Comparison of ENCODE assay signal across 8 cellular contexts in genomic region chr16:28879841-28880588, GRCh38. TPM values are rescaled to one million over a fixed set of nuclear protein-coding genes. Genes with fewer than 3 reads are reported as not detected.
DNase-seq lines count a peak whose midpoint lies in the region; ATAC-seq and TF ChIP-seq lines count a peak whose summit lies in the region.

No MANE protein-coding gene starts in this region.

- ATAC-seq in GM19324 (IDR thresholded peaks at IDR 0.05; ENCODE audit: low FRiP score, unreplicated experiment) (peak; percentile 87), HG03520 (IDR thresholded peaks at IDR 0.05; ENCODE audit: unreplicated experiment) (peak; percentile 77), right lobe of liver (peak; percentile 86 to 97 (median 92))

- no peaks in the 10 kb centered on the region for H3K9me3 Mint-ChIP-seq in activated CD4-positive, alpha-beta T cell treated with anti-CD3 and anti-CD28 coated beads, Interleukin-2, amount 10 ng/mL, durations not matched to agents 7 days and 5 days
- H3K9me3 Mint-ChIP-seq in dendritic cell treated with granulocyte-macrophage colony-stimulating factor and Interleukin-4, amounts not matched to agents 40 ng/mL and 50 ng/mL, for 4 days: no peaks in the 10 kb centered on the region

- H3K27me3 Mint-ChIP-seq in activated CD4-positive, alpha-beta T cell treated with anti-CD3 and anti-CD28 coated beads, Interleukin-2, amount 10 ng/mL, durations not matched to agents 7 days and 5 days: peaks cover 1% of the 10 kb centered on the region
- peaks cover 38% of the 10 kb centered on the region for H3K27me3 Mint-ChIP-seq in dendritic cell treated with granulocyte-macrophage colony-stimulating factor and Interleukin-4, amounts not matched to agents 40 ng/mL and 50 ng/mL, for 4 days

- H3K36me3 ChIP-seq in BJ (ENCODE audit: control insufficient read depth, insufficient read depth, low read length) (no peaks in the 10 kb centered on the region), right lobe of liver (no peaks in the 10 kb centered on the region)

- peaks cover 0 to 6% (median 3%) of the 10 kb centered on the region in 4 donors for H3K4me1 ChIP-seq in right lobe of liver

- peak; percentile 15 for DNase-seq in BJ (ENCODE audit: low read depth)
- DNase-seq in NCI-H526 (lab: John Stamatoyannopoulos, UW): peak; percentile 70 to 93
- DNase-seq in activated CD4-positive, alpha-beta T cell treated with anti-CD3 and anti-CD28 coated beads, Interleukin-2, amount 10 ng/mL, durations not matched to agents 7 days and 5 days: peak; percentile 94
- peak; percentile 81 to 85 (median 85) for DNase-seq in right lobe of liver
- peak; percentile 85 for DNase-seq in stimulated activated CD4-positive, alpha-beta T cell treated with anti-CD3 and anti-CD28 coated beads, Interleukin-2, amount 100 ng/mL, for 4 hours (ENCODE audit: low read depth)

- H3K36me3 Mint-ChIP-seq in activated CD4-positive, alpha-beta T cell treated with anti-CD3 and anti-CD28 coated beads, Interleukin-2, amount 10 ng/mL, durations not matched to agents 7 days and 5 days (ENCODE audit: low read depth): no peaks in the 10 kb centered on the region
- H3K36me3 Mint-ChIP-seq in dendritic cell treated with granulocyte-macrophage colony-stimulating factor and Interleukin-4, amounts not matched to agents 40 ng/mL and 50 ng/mL, for 4 days (ENCODE audit: low read depth): peaks cover 13% of the 10 kb centered on the region

- no peak overlapping the region for H3K27ac ChIP-seq in right lobe of liver

- H3K4me3 Mint-ChIP-seq in activated CD4-positive, alpha-beta T cell treated with anti-CD3 and anti-CD28 coated beads, Interleukin-2, amount 10 ng/mL, durations not matched to agents 7 days and 5 days: peak overlapping the region; percentile 91
- peak overlapping the region; percentile 76 for H3K4me3 Mint-ChIP-seq in dendritic cell treated with granulocyte-macrophage colony-stimulating factor and Interleukin-4, amounts not matched to agents 40 ng/mL and 50 ng/mL, for 4 days

- peak overlapping the region; percentile 83 for H3K27ac Mint-ChIP-seq in activated CD4-positive, alpha-beta T cell treated with anti-CD3 and anti-CD28 coated beads, Interleukin-2, amount 10 ng/mL, durations not matched to agents 7 days and 5 days
- H3K27ac Mint-ChIP-seq in dendritic cell treated with granulocyte-macrophage colony-stimulating factor and Interleukin-4, amounts not matched to agents 40 ng/mL and 50 ng/mL, for 4 days: peak overlapping the region; percentile 50

- CTCF ChIA-PET in BJ (lab: Yijun Ruan, JAX): interaction anchor here (1.6 kb wide), 1 partner anchor 9 kb away, joined by 3 read pairs; no protein-coding TSS in a partner anchor
- CTCF ChIA-PET in activated CD4-positive, alpha-beta T cell treated with anti-CD3 and anti-CD28 coated beads, Interleukin-2, amount 10 ng/mL, durations not matched to agents 7 days and 5 days (lab: Charles Lee): interaction anchor here (0.6 to 1.8 kb wide), 9 partner anchors 9 to 77 kb away, joined by 3 to 6 read pairs (median 4); partner anchors contain the start of genes RABEP2, SH2B1 and TUFM

- H3K4me1 Mint-ChIP-seq in activated CD4-positive, alpha-beta T cell treated with anti-CD3 and anti-CD28 coated beads, Interleukin-2, amount 10 ng/mL, durations not matched to agents 7 days and 5 days: peaks cover 29% of the 10 kb centered on the region
- peaks cover 34% of the 10 kb centered on the region for H3K4me1 Mint-ChIP-seq in dendritic cell treated with granulocyte-macrophage colony-stimulating factor and Interleukin-4, amounts not matched to agents 40 ng/mL and 50 ng/mL, for 4 days (ENCODE audit: low read depth)

- 5% methylated on average over 10 of the region's 66 CpGs for WGBS in right lobe of liver (ENCODE audit: insufficient coverage, low coverage, low lambda C conversion rate, missing lambda C conversion rate)

- TF ChIP-seq POLR2A in right lobe of liver (IDR thresholded peaks at IDR 0.05): no peak

- no peaks in the 10 kb centered on the region for H3K9me3 ChIP-seq in right lobe of liver

- TF ChIP-seq CTCF in BJ (IDR thresholded peaks at IDR 0.05; ENCODE audit: insufficient read depth, low read depth, low read length) (no peak), right lobe of liver (IDR thresholded peaks at IDR 0.05) (peak in 2 of 4 donors; percentile 5 to 18)

- H3K27me3 ChIP-seq in BJ (ENCODE audit: control insufficient read depth, insufficient read depth, low read length): no peaks in the 10 kb centered on the region
- H3K27me3 ChIP-seq in right lobe of liver: no peaks in the 10 kb centered on the region

- peak overlapping the region; percentile 60 for H3K4me3 ChIP-seq in BJ (ENCODE audit: low read depth, low read length)
- H3K4me3 ChIP-seq in right lobe of liver: peak overlapping the region; percentile 50 to 62 (median 51)

- POLR2A ChIA-PET in BJ (lab: Charles Lee): interaction anchor here (0.6 kb wide), 1 partner anchor 17 kb away, joined by 3 read pairs; no protein-coding TSS in a partner anchor
- POLR2A ChIA-PET in activated CD4-positive, alpha-beta T cell treated with anti-CD3 and anti-CD28 coated beads, Interleukin-2, amount 10 ng/mL, durations not matched to agents 7 days and 5 days (lab: Charles Lee): no interaction called here

- intact Hi-C loops in dendritic cell treated with granulocyte-macrophage colony-stimulating factor and Interleukin-4, amounts not matched to agents 40 ng/mL and 50 ng/mL, for 4 days (cut with micrococcal nuclease): no loop called here
- intact Hi-C loops in right lobe of liver (cut with DNase I): no loop called here

RNA-seq across cellular contexts. Expression of gene ATP2A1, which starts 1.7 kb away (rescaled TPM):
- 0.38 and 0.44 TPM in 2 replicates for polyA plus RNA-seq in BJ (2011; rRNA removed)
- 0.10 and 0.62 TPM in 2 replicates for polyA minus RNA-seq in BJ (2011; rRNA and poly(A)+ RNA removed)
- total RNA-seq in activated CD4-positive, alpha-beta T cell treated with anti-CD3 and anti-CD28 coated beads, Interleukin-2, amount 10 ng/mL, durations not matched to agents 7 days and 5 days: 1 to 10 TPM; 1.3 to 2.7 TPM
- 1 to 10 TPM in 2 of 6 experiments, under 1 TPM in 4; 0.42 to 3.6 (median 0.77) TPM for total RNA-seq in right lobe of liver

RNA-seq across cellular contexts. Expression of gene SH2B1, which starts 16.4 kb away (rescaled TPM):
- polyA plus RNA-seq in BJ (2011; rRNA removed): 14.6 and 24.7 TPM in 2 replicates
- polyA minus RNA-seq in BJ (2011; rRNA and poly(A)+ RNA removed): 21.4 and 21.8 TPM in 2 replicates
- total RNA-seq in activated CD4-positive, alpha-beta T cell treated with anti-CD3 and anti-CD28 coated beads, Interleukin-2, amount 10 ng/mL, durations not matched to agents 7 days and 5 days: 10 to 100 TPM; 62.6 to 66.6 TPM
- total RNA-seq in right lobe of liver: 10 to 100 TPM; 13.2 to 27.1 (median 20.6) TPM

RNA-seq across cellular contexts. Expression of gene TUFM, which starts 33.9 kb away (rescaled TPM):
- polyA plus RNA-seq in BJ (2011; rRNA removed): 77.2 and 118 TPM in 2 replicates
- 34.4 and 40.9 TPM in 2 replicates for polyA minus RNA-seq in BJ (2011; rRNA and poly(A)+ RNA removed)
- total RNA-seq in activated CD4-positive, alpha-beta T cell treated with anti-CD3 and anti-CD28 coated beads, Interleukin-2, amount 10 ng/mL, durations not matched to agents 7 days and 5 days: 100 to 1,000 TPM; 105 to 125 TPM
- 100 to 1,000 TPM; 103 to 169 (median 141) TPM for total RNA-seq in right lobe of liver

RNA-seq across cellular contexts. Expression of gene RABEP2, which starts 45.0 kb away (rescaled TPM):
- polyA plus RNA-seq in BJ (2011; rRNA removed): 14.5 and 20.4 TPM in 2 replicates
- 4.7 and 5.6 TPM in 2 replicates for polyA minus RNA-seq in BJ (2011; rRNA and poly(A)+ RNA removed)
- total RNA-seq in activated CD4-positive, alpha-beta T cell treated with anti-CD3 and anti-CD28 coated beads, Interleukin-2, amount 10 ng/mL, durations not matched to agents 7 days and 5 days: 10 to 100 TPM; 16.8 to 21.1 TPM
- 10 to 100 TPM in 2 of 6 experiments, 1 to 10 TPM in 4; 5.0 to 21.0 (median 9.1) TPM for total RNA-seq in right lobe of liver

RNA-seq across cellular contexts. Expression of gene CD19, which starts 51.8 kb away (rescaled TPM):
- polyA plus RNA-seq in BJ (2011; rRNA removed): not detected in 2 replicates
- polyA minus RNA-seq in BJ (2011; rRNA and poly(A)+ RNA removed): not detected in 2 replicates
- under 1 TPM in 1 of 2 experiments, not detected in 1; 0.12 TPM for total RNA-seq in activated CD4-positive, alpha-beta T cell treated with anti-CD3 and anti-CD28 coated beads, Interleukin-2, amount 10 ng/mL, durations not matched to agents 7 days and 5 days
- total RNA-seq in right lobe of liver: under 1 TPM in 1 of 6 experiments, not detected in 5; 0.10 TPM

Comparison
In these comparisons a context has a peak if more than half of its experiments do, and no peak if none do; other contexts are left out.
1. DNase-seq: peak in every context shown above with its lines; median percentile 94 in activated CD4-positive, alpha-beta T cell treated with anti-CD3 and anti-CD28 coated beads, Interleukin-2, amount 10 ng/mL, durations not matched to agents 7 days and 5 days; 85 in right lobe of liver; 85 in stimulated activated CD4-positive, alpha-beta T cell treated with anti-CD3 and anti-CD28 coated beads, Interleukin-2, amount 100 ng/mL, for 4 hours; 82 in NCI-H526; 15 in BJ.